20 cellular contexts compared by ENCODE assay signal in the genomic region with DNA sequence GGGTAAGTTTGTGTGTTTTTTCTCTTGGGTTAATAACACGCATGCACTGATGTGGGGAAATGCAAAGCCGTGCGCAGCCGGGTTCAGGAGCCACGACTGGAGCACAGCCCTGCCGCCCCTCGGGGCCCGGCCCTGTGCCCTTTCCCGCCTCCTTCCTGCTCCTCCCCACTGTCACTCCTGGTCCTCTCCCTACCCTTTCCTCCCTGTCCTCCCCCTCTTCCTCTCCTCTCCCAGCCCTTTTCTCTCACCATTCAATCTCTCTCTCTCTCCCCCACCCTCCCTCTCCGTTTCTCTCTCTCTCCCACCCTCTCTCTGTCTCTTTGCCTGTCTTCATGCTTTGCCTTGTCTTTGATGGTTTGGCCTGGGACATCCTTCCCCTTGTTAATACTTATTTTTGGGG. TPM values are rescaled to one million over a fixed set of nuclear protein-coding genes. Genes with fewer than 3 reads are reported as not detected.
DNase-seq lines count a peak whose midpoint lies in the region; ATAC-seq and TF ChIP-seq lines count a peak whose summit lies in the region.
"Had no signal": no experiment of that assay in that cellular context is flagged by ENCODE, and none has a peak within 500 bp of the region (broad histone marks: within the 10 kb centered on the region; RNA-seq: fewer than 3 reads in every experiment).

No MANE protein-coding gene starts in this region.

- H3K4me3 Mint-ChIP-seq in osteocyte (ENCODE audit: unreplicated experiment) = no peak overlapping the region
- no peak overlapping the region for H3K4me3 Mint-ChIP-seq in activated T-cell treated with anti-CD3 and anti-CD28 coated beads, Interleukin-2, amount 50 U/mL, for 4 hours
- H3K4me3 Mint-ChIP-seq: T-helper 17 cell had no signal

- H3K4me1 ChIP-seq in HEK293 (ENCODE audit: control insufficient read depth, insufficient read depth, low read length) (no peaks in the 10 kb centered on the region), fibroblast of lung (ENCODE audit: control insufficient read depth, extremely low read depth, insufficient read depth, low read length) (peaks cover 16% of the 10 kb centered on the region)
- H3K4me1 ChIP-seq: ascending aorta had no signal

- CTCF ChIA-PET in HEK293 (lab: Yijun Ruan, JAX) = interaction anchor here (0.6 kb wide), 2 partner anchors 54 to 57 kb away, joined by 3 read pairs; partner anchors contain the start of gene AP3D1

- H3K4me3 ChIP-seq in HEK293 (ENCODE audit: low read depth, low read length) (no peak overlapping the region), fibroblast of lung (replicated peaks in 1 of 4; ENCODE audit: control extremely low read depth in 1 of 4, insufficient read depth in 1 of 4, low read depth in 3 of 4, low read length in 4 of 4) (no peak overlapping the region)
- H3K4me3 ChIP-seq: ascending aorta, esophagus muscularis mucosa, gastroesophageal sphincter, lung had no signal

- H3K9me3 Mint-ChIP-seq in osteocyte (ENCODE audit: unreplicated experiment) = no peaks in the 10 kb centered on the region
- no peaks in the 10 kb centered on the region for H3K9me3 Mint-ChIP-seq in activated T-cell treated with anti-CD3 and anti-CD28 coated beads, Interleukin-2, amount 50 U/mL, for 4 hours
- H3K9me3 Mint-ChIP-seq: activated naive CD4-positive, alpha-beta T cell treated with anti-CD3 and anti-CD28 coated beads, Interleukin-2, amount 50 U/mL, for 72 hours had no signal

- peaks cover 26% of the 10 kb centered on the region for H3K4me1 Mint-ChIP-seq in osteocyte (ENCODE audit: unreplicated experiment)
- peaks cover 1% of the 10 kb centered on the region for H3K4me1 Mint-ChIP-seq in activated T-cell treated with anti-CD3 and anti-CD28 coated beads, Interleukin-2, amount 50 U/mL, for 4 hours (ENCODE audit: low read depth)

- H2AFZ ChIP-seq in fibroblast of lung (ENCODE audit: low read length) = no peak overlapping the region

- ATAC-seq in activated T-cell treated with anti-CD3 and anti-CD28 coated beads, Interleukin-2, amount 50 U/mL, for 4 hours = no peak
- ATAC-seq: activated naive CD4-positive, alpha-beta T cell treated with anti-CD3 and anti-CD28 coated beads, Interleukin-2, amount 50 U/mL, for 72 hours had no signal

- H3K27ac ChIP-seq in HEK293 (ENCODE audit: extremely low read depth, low read depth, low read length) = no peak overlapping the region
- H3K27ac ChIP-seq in fibroblast of lung (ENCODE audit: insufficient read depth, low read length) = peak overlapping the region; percentile 61
- H3K27ac ChIP-seq: ascending aorta, esophagus muscularis mucosa, gastroesophageal sphincter, KMS-11 had no signal

- POLR2A ChIA-PET in HEK293 (lab: Yijun Ruan, JAX) = no interaction called here

- H3K27me3 ChIP-seq in fibroblast of lung (ENCODE audit: control insufficient read depth, insufficient read depth, low read length) = no peaks in the 10 kb centered on the region
- H3K27me3 ChIP-seq: ascending aorta, esophagus muscularis mucosa, gastroesophageal sphincter had no signal

- peaks cover 9% of the 10 kb centered on the region for H3K79me2 ChIP-seq in fibroblast of lung (ENCODE audit: control insufficient read depth, insufficient read depth, low read length)

- H3K27me3 Mint-ChIP-seq in osteocyte (ENCODE audit: unreplicated experiment) = no peaks in the 10 kb centered on the region
- no peaks in the 10 kb centered on the region for H3K27me3 Mint-ChIP-seq in activated T-cell treated with anti-CD3 and anti-CD28 coated beads, Interleukin-2, amount 50 U/mL, for 4 hours (ENCODE audit: low read depth)
- H3K27me3 Mint-ChIP-seq: T-helper 17 cell had no signal

- DNase-seq in fibroblast of lung (ENCODE audit: low read depth in 2 of 2) = no peak
- DNase-seq in osteocyte (ENCODE audit: extremely low spot score, unreplicated experiment) = no peak
- DNase-seq in activated T-cell treated with anti-CD3 and anti-CD28 coated beads, Interleukin-2, amount 50 U/mL, for 4 hours = no peak
- DNase-seq in mesenteric fat pad (ENCODE audit: low spot score) = no peak
- DNase-seq in T-helper 1 cell = no peak
- DNase-seq in NCI-H526 (lab: John Stamatoyannopoulos, UW) = no peak
- DNase-seq: DMS79 treated with DMSO at 0.1 percent for 48 hours; effector memory CD4-positive, alpha-beta T cell; NCI-H146; substantia nigra; T-helper 17 cell had no signal

- TF ChIP-seq CTCF in HEK293 (tag by site-specific recombination; IDR thresholded peaks at IDR 0.05) = no peak
- no peak for TF ChIP-seq CTCF in fibroblast of lung (conservative IDR thresholded peaks at IDR 0.05 in 1 of 2, IDR thresholded peaks at IDR 0.05 in 1 of 2; ENCODE audit: low read depth in 1 of 2, low read length in 2 of 2)
- TF ChIP-seq CTCF in osteocyte (IDR thresholded peaks at IDR 0.05) = no peak

- H4K20me1 ChIP-seq in fibroblast of lung (ENCODE audit: control insufficient read depth, extremely low read depth, insufficient read depth, low read length) = no peaks in the 10 kb centered on the region

- H3K4me2 ChIP-seq in fibroblast of lung (ENCODE audit: extremely low read depth, insufficient read depth, low read length) = no peak overlapping the region
- H3K4me2 ChIP-seq: KMS-11 had no signal

- peaks cover 4 to 74% of the 10 kb centered on the region in 2 experiments; a peak in 2 of 3 replicates for H3K36me3 ChIP-seq in HEK293 (ENCODE audit: control insufficient read depth in 2 of 2, insufficient read depth in 1 of 2, low read length in 2 of 2)
- peaks cover 44% of the 10 kb centered on the region for H3K36me3 ChIP-seq in fibroblast of lung (ENCODE audit: control insufficient read depth, insufficient read depth, low read length)

- H3K9me3 ChIP-seq in HEK293 (ENCODE audit: control insufficient read depth, insufficient read depth, low read depth, low read length) = no peaks in the 10 kb centered on the region
- no peaks in the 10 kb centered on the region for H3K9me3 ChIP-seq in fibroblast of lung (ENCODE audit: control insufficient read depth, insufficient read depth, low read depth, low read length)
- H3K9me3 ChIP-seq: ascending aorta, esophagus muscularis mucosa, gastroesophageal sphincter had no signal

- peak overlapping the region; percentile 8 for H3K9ac ChIP-seq in fibroblast of lung (ENCODE audit: insufficient read depth, low read length)
- H3K9ac ChIP-seq: KMS-11 had no signal

- H3K27ac Mint-ChIP-seq in osteocyte (ENCODE audit: unreplicated experiment) = peak overlapping the region; percentile 85
- H3K27ac Mint-ChIP-seq: activated naive CD4-positive, alpha-beta T cell treated with anti-CD3 and anti-CD28 coated beads, Interleukin-2, amount 50 U/mL, for 72 hours; T-helper 17 cell had no signal

- peaks cover 23% of the 10 kb centered on the region for H3K36me3 Mint-ChIP-seq in osteocyte (ENCODE audit: unreplicated experiment)
- peaks cover 19% of the 10 kb centered on the region for H3K36me3 Mint-ChIP-seq in activated T-cell treated with anti-CD3 and anti-CD28 coated beads, Interleukin-2, amount 50 U/mL, for 4 hours (ENCODE audit: insufficient read depth)

TF ChIP-seq in HEK293, 187 proteins besides CTCF, POLR2A, EP300 and RAD21 (continues in another document):
- TF ChIP-seq PRDM1 (tag by site-specific recombination; IDR thresholded peaks at IDR 0.05) (0 out of 2 replicates have a peak, but pooled peaks have one; percentile 22), ZNF747 (tag by site-specific recombination; IDR thresholded peaks at IDR 0.05) (no peak)

RNA-seq across cellular contexts. Expression of gene PLEKHJ1, which starts 27.2 kb away (rescaled TPM):
- total RNA-seq in fibroblast of lung = 46.0 and 61.3 TPM in 2 replicates
- polyA plus RNA-seq in fibroblast of lung = 34.9 and 41.3 TPM in 2 replicates
- polyA plus RNA-seq in fibroblast of lung (2012) = 45.7 and 63.1 TPM in 2 replicates
- 54.4 and 130 TPM in 2 replicates for polyA minus RNA-seq in fibroblast of lung (ENCODE audit: low replicate concordance)
- 40.7 and 45.7 TPM in 2 replicates for total RNA-seq in osteocyte
- 10 to 100 TPM; 69.0 to 92.2 (median 71.4) TPM for total RNA-seq in activated T-cell treated with anti-CD3 and anti-CD28 coated beads, Interleukin-2, amount 50 U/mL, for 4 hours
- total RNA-seq in mesenteric fat pad = 46.4 TPM

RNA-seq across cellular contexts. Expression of gene SF3A2, which starts 27.6 kb away (rescaled TPM):
- total RNA-seq in fibroblast of lung (23.1 and 31.5 TPM in 2 replicates), osteocyte (101 and 102 TPM in 2 replicates), mesenteric fat pad (46.2 TPM)
- 11.1 and 14.8 TPM in 2 replicates for polyA plus RNA-seq in fibroblast of lung
- polyA plus RNA-seq in fibroblast of lung (2012) = 41.0 and 51.7 TPM in 2 replicates
- 10.5 and 12.8 TPM in 2 replicates for polyA minus RNA-seq in fibroblast of lung (ENCODE audit: low replicate concordance)
- 100 to 1,000 TPM; 174 to 195 (median 179) TPM for total RNA-seq in activated T-cell treated with anti-CD3 and anti-CD28 coated beads, Interleukin-2, amount 50 U/mL, for 4 hours

RNA-seq across cellular contexts. Expression of gene AMH, which starts 40.1 kb away (rescaled TPM):
- total RNA-seq in fibroblast of lung = 0.26 and 0.33 TPM in 2 replicates
- 0.03 and 0.07 TPM in 2 replicates for polyA plus RNA-seq in fibroblast of lung
- 0.28 and 0.51 TPM in 2 replicates for polyA plus RNA-seq in fibroblast of lung (2012)
- polyA minus RNA-seq in fibroblast of lung (ENCODE audit: low replicate concordance) = not detected in 2 replicates
- 14.3 and 16.4 TPM in 2 replicates for total RNA-seq in osteocyte
- total RNA-seq in activated T-cell treated with anti-CD3 and anti-CD28 coated beads, Interleukin-2, amount 50 U/mL, for 4 hours = 1 to 10 TPM; 3.9 to 9.4 (median 5.8) TPM
- 0.93 TPM for total RNA-seq in mesenteric fat pad
- total RNA-seq: ascending aorta had no signal

RNA-seq across cellular contexts. Expression of gene DOT1L, which starts 45.2 kb away (rescaled TPM):
- total RNA-seq in fibroblast of lung (2.8 and 3.1 TPM in 2 replicates), osteocyte (34.1 and 38.1 TPM in 2 replicates), mesenteric fat pad (34.0 TPM)
- 5.4 and 7.3 TPM in 2 replicates for polyA plus RNA-seq in fibroblast of lung
- polyA plus RNA-seq in fibroblast of lung (2012) = 11.1 and 11.6 TPM in 2 replicates
- 95.5 and 113 TPM in 2 replicates for polyA minus RNA-seq in fibroblast of lung (ENCODE audit: low replicate concordance)
- total RNA-seq in activated T-cell treated with anti-CD3 and anti-CD28 coated beads, Interleukin-2, amount 50 U/mL, for 4 hours = 10 to 100 TPM; 89.3 to 96.0 (median 94.0) TPM

RNA-seq across cellular contexts. Expression of gene JSRP1, which starts 47.2 kb away (rescaled TPM):
- total RNA-seq in fibroblast of lung (not detected in 2 replicates), osteocyte (not detected in 2 replicates), mesenteric fat pad (not detected)
- not detected in 2 replicates for polyA plus RNA-seq in fibroblast of lung
- 0.64 and 0.88 TPM in 2 replicates for polyA plus RNA-seq in fibroblast of lung (2012)
- polyA minus RNA-seq in fibroblast of lung (ENCODE audit: low replicate concordance) = not detected in 2 replicates
- total RNA-seq in activated T-cell treated with anti-CD3 and anti-CD28 coated beads, Interleukin-2, amount 50 U/mL, for 4 hours = under 1 TPM; 0.63 to 0.95 (median 0.89) TPM
- total RNA-seq: ascending aorta, cerebellum, esophagus muscularis mucosa had no signal
- polyA plus RNA-seq: keratinocyte had no signal
